1 cellular context compared by ENCODE assay signal in the genomic region with DNA sequence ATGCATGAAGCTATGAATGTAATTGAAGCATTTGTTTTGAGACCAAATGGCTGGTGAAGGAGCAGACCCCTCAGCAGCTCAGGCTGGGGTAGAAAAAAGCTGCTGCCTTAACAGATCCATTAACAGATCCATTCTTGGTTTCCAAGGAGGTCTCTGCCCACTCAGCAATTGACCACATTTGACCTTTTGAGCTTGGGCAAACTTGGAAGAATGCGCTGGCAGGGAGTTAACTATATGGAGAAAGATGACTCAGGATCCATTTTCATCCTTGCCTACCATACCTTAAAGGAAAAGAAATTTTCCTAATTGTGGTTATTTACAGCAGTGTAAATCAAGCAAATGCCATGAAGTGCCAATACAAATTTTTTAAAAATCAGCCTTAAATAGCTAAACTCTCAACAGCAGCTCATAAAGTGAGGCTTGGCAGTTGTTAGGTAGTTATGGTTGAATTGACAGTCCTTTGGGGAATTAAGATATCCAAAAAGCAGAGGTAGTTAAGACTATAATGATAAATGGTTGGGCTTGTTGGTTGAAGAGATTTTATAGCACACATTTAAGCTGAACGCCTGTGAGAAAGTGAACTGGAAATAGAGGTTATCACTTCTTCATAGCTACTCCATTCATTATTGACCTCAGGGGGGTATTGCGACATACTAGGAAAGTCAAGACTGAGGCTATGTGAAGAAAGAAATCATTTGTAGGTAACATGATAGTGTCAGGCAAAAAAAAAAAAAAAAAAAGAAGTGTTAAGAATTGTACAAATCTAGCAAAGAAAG.
TF ChIP-seq lines count a peak whose summit lies in the region.

No MANE protein-coding gene starts in this region.

TF ChIP-seq in HCT116, 20 proteins besides CTCF, POLR2A, EP300 and RAD21:
- TF ChIP-seq, protein P1, sequence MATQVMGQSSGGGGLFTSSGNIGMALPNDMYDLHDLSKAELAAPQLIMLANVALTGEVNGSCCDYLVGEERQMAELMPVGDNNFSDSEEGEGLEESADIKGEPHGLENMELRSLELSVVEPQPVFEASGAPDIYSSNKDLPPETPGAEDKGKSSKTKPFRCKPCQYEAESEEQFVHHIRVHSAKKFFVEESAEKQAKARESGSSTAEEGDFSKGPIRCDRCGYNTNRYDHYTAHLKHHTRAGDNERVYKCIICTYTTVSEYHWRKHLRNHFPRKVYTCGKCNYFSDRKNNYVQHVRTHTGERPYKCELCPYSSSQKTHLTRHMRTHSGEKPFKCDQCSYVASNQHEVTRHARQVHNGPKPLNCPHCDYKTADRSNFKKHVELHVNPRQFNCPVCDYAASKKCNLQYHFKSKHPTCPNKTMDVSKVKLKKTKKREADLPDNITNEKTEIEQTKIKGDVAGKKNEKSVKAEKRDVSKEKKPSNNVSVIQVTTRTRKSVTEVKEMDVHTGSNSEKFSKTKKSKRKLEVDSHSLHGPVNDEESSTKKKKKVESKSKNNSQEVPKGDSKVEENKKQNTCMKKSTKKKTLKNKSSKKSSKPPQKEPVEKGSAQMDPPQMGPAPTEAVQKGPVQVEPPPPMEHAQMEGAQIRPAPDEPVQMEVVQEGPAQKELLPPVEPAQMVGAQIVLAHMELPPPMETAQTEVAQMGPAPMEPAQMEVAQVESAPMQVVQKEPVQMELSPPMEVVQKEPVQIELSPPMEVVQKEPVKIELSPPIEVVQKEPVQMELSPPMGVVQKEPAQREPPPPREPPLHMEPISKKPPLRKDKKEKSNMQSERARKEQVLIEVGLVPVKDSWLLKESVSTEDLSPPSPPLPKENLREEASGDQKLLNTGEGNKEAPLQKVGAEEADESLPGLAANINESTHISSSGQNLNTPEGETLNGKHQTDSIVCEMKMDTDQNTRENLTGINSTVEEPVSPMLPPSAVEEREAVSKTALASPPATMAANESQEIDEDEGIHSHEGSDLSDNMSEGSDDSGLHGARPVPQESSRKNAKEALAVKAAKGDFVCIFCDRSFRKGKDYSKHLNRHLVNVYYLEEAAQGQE (IDR thresholded peaks at IDR 0.05; ENCODE audit: low read depth), result no peak
- no peak for TF ChIP-seq SIN3A (IDR thresholded peaks at IDR 0.05; ENCODE audit: low read depth)
- no peak for TF ChIP-seq EZH2 (IDR thresholded peaks at IDR 0.05)
- no peak for TF ChIP-seq POLR2AphosphoS5 (IDR thresholded peaks at IDR 0.05; ENCODE audit: low read depth, low read length)
- peak; percentile 69; the same call in 1 of the 2 replicates for TF ChIP-seq CEBPB (IDR thresholded peaks at IDR 0.05; ENCODE audit: low read depth)
- no peak for TF ChIP-seq CBX3 (IDR thresholded peaks at IDR 0.05; ENCODE audit: low read depth)
